Comparison of ENCODE assay signal across 24 cellular contexts in genomic region chr2:16738361-16739225, GRCh38.
A peak's percentile ranks its signal among the peaks of the same experiment; 100 is the strongest.
DNase-seq lines count a peak whose midpoint lies in the region; ATAC-seq and TF ChIP-seq lines count a peak whose summit lies in the region.
"Had no signal": no experiment of that assay in that cellular context is flagged by ENCODE, and none has a peak within 500 bp of the region (broad histone marks: within the 10 kb centered on the region; RNA-seq: fewer than 3 reads in every experiment).

No MANE protein-coding gene starts in this region.

- H3K79me2 ChIP-seq in PC-9 (ENCODE audit: low read depth) = no peaks in the 10 kb centered on the region
- H3K79me2 ChIP-seq in mammary epithelial cell (ENCODE audit: insufficient read depth, low read length) = no peaks in the 10 kb centered on the region

- ATAC-seq in foreskin keratinocyte = peak; percentile 26
- no peak for ATAC-seq in natural killer cell treated with Interleukin-12 subunit alpha and Interleukin-12 subunit beta and Interleukin-15 and Interleukin-18, amount 100 ng/mL, for 72 hours
- no peak for ATAC-seq in GM21717 (IDR thresholded peaks at IDR 0.05; ENCODE audit: unreplicated experiment)
- ATAC-seq: A549, PC-3 had no signal

- peak in 1 of 2 experiments; percentile 80 for DNase-seq in PC-9
- DNase-seq in mammary epithelial cell = peak; percentile 34
- no peak for DNase-seq in foreskin keratinocyte
- no peak for DNase-seq in natural killer cell treated with Interleukin-12 subunit alpha and Interleukin-12 subunit beta and Interleukin-15 and Interleukin-18, amount 100 ng/mL, for 72 hours (ENCODE audit: low spot score)
- DNase-seq in COLO668 (lab: John Stamatoyannopoulos, UW; ENCODE audit: unreplicated experiment) = no peak
- DNase-seq in A172 (ENCODE audit: low spot score) = no peak
- DNase-seq: AML-193; Caco-2; CD4-positive, alpha-beta memory T cell; GM23248; H7; KG1; NCI-H1092 treated with DMSO at 0.1 percent for 48 hours; NCI-H1436 treated with DMSO at 0.1 percent for 48 hours; NCI-H1930; NCI-H2107; NCI-H524; NCI-H774; PC-3; SHP77 had no signal

- H3K36me3 Mint-ChIP-seq in natural killer cell treated with Interleukin-12 subunit alpha and Interleukin-12 subunit beta and Interleukin-15 and Interleukin-18, amount 100 ng/mL, for 72 hours = no peaks in the 10 kb centered on the region
- H3K36me3 Mint-ChIP-seq: CD4-positive, alpha-beta memory T cell had no signal

- in situ Hi-C loops in mammary epithelial cell (cut with MboI; ENCODE audit: low sequenced_read_pairs in 2 of 2) = no loop called here

- H3K27me3 Mint-ChIP-seq in natural killer cell treated with Interleukin-12 subunit alpha and Interleukin-12 subunit beta and Interleukin-15 and Interleukin-18, amount 100 ng/mL, for 72 hours = peaks cover 0 to 12% of the 10 kb centered on the region in 2 donors

- intact Hi-C loops in PC-9 (cut with micrococcal nuclease; ENCODE audit: unreplicated experiment) = no loop called here
- intact Hi-C loops in mammary epithelial cell (cut with micrococcal nuclease) = no loop called here

- 31% methylated on average over 6 of the region's 6 CpGs for WGBS in mammary epithelial cell (ENCODE audit: low coverage, missing lambda C conversion rate)

- H3K4me3 ChIP-seq in PC-9 (no peak overlapping the region), mammary epithelial cell (replicated peaks in 1 of 3; ENCODE audit: insufficient read depth in 1 of 3, low read depth in 2 of 3, low read length in 3 of 3) (no peak overlapping the region)
- H3K4me3 ChIP-seq: A549; BLaER1 treated with 17β-estradiol and CSF1 and Interleukin-3, amounts not matched to agents 10 nM and 100 nM; GM23248 had no signal

- H3K9ac ChIP-seq in mammary epithelial cell (ENCODE audit: insufficient read depth, low read length) = no peak overlapping the region
- H3K9ac ChIP-seq: BLaER1 treated with 17β-estradiol and CSF1 and Interleukin-3, amounts not matched to agents 10 nM and 100 nM; GM23248 had no signal

- no peak overlapping the region for H3K27ac Mint-ChIP-seq in natural killer cell treated with Interleukin-12 subunit alpha and Interleukin-12 subunit beta and Interleukin-15 and Interleukin-18, amount 100 ng/mL, for 72 hours
- H3K27ac Mint-ChIP-seq: CD4-positive, alpha-beta memory T cell had no signal

- no peaks in the 10 kb centered on the region for H4K20me1 ChIP-seq in PC-9 (ENCODE audit: insufficient read depth)
- H4K20me1 ChIP-seq in mammary epithelial cell (ENCODE audit: insufficient read depth, low read length) = no peaks in the 10 kb centered on the region
- H4K20me1 ChIP-seq: BLaER1 treated with 17β-estradiol and CSF1 and Interleukin-3, amounts not matched to agents 10 nM and 100 nM had no signal

- dilution Hi-C loops in mammary epithelial cell (cut with HindIII; ENCODE audit: low sequenced_read_pairs) = no loop called here

- H2AFZ ChIP-seq in PC-9 (no peak overlapping the region), mammary epithelial cell (ENCODE audit: low read depth, low read length) (no peak overlapping the region)
- H2AFZ ChIP-seq: GM23248 had no signal

- H3K9me3 Mint-ChIP-seq in natural killer cell treated with Interleukin-12 subunit alpha and Interleukin-12 subunit beta and Interleukin-15 and Interleukin-18, amount 100 ng/mL, for 72 hours = no peaks in the 10 kb centered on the region

- H3F3A ChIP-seq in PC-9 (ENCODE audit: insufficient read depth, low read depth) = peaks cover 15% of the 10 kb centered on the region; the same call in 1 of the 2 replicates

- H3K9me3 ChIP-seq in PC-9 (ENCODE audit: insufficient read depth, low read depth) = no peaks in the 10 kb centered on the region
- no peaks in the 10 kb centered on the region for H3K9me3 ChIP-seq in mammary epithelial cell (replicated peaks; ENCODE audit: insufficient read depth, low read length)
- H3K9me3 ChIP-seq: A549; BLaER1 treated with 17β-estradiol and CSF1 and Interleukin-3, amounts not matched to agents 10 nM and 100 nM; Caco-2 had no signal

- no peaks in the 10 kb centered on the region for H3K9me2 ChIP-seq in PC-9 (ENCODE audit: insufficient read depth)

- POLR2A ChIA-PET in PC-9 (lab: Charles Lee; ENCODE audit: unreplicated experiment) = no interaction called here

- peak overlapping the region; percentile 17; the same call in 1 of the 2 replicates for H3K4me2 ChIP-seq in PC-9
- H3K4me2 ChIP-seq in mammary epithelial cell (ENCODE audit: insufficient read depth, low read depth, low read length) = no peak overlapping the region
- H3K4me2 ChIP-seq: A549; BLaER1 treated with 17β-estradiol and CSF1 and Interleukin-3, amounts not matched to agents 10 nM and 100 nM had no signal

- H3K27me3 ChIP-seq in PC-9 (ENCODE audit: insufficient read depth, low read depth) (no peaks in the 10 kb centered on the region), mammary epithelial cell (ENCODE audit: insufficient read depth, low read length) (no peaks in the 10 kb centered on the region), foreskin keratinocyte (no peaks in the 10 kb centered on the region)
- H3K27me3 ChIP-seq: BLaER1 treated with 17β-estradiol and CSF1 and Interleukin-3, amounts not matched to agents 10 nM and 100 nM had no signal

- H3K36me3 ChIP-seq in PC-9 (ENCODE audit: low read depth) = no peaks in the 10 kb centered on the region
- no peaks in the 10 kb centered on the region for H3K36me3 ChIP-seq in mammary epithelial cell (ENCODE audit: insufficient read depth, low read length)
- H3K36me3 ChIP-seq: BLaER1 treated with 17β-estradiol and CSF1 and Interleukin-3, amounts not matched to agents 10 nM and 100 nM had no signal

- H3K27ac ChIP-seq in C4-2B = peak overlapping the region; percentile 54; the same call in 1 of the 2 replicates
- no peak overlapping the region for H3K27ac ChIP-seq in PC-9
- no peak overlapping the region for H3K27ac ChIP-seq in mammary epithelial cell (ENCODE audit: insufficient read depth, low read depth, low read length)
- H3K27ac ChIP-seq in foreskin keratinocyte = no peak overlapping the region
- H3K27ac ChIP-seq: A549; BLaER1 treated with 17β-estradiol and CSF1 and Interleukin-3, amounts not matched to agents 10 nM and 100 nM; GM23248 had no signal

- CTCF ChIA-PET in PC-9 (lab: Charles Lee) = interaction anchor here (0.8 kb wide), 1 partner anchor 125 kb away, joined by 4 read pairs; no protein-coding TSS in a partner anchor
- CTCF ChIA-PET in mammary epithelial cell (lab: Charles Lee; ENCODE audit: low non-redundant PET) = no interaction called here

- no TSS peak for BruUV-seq in PC-9 (replicated peaks; lab: Mats Ljungman, UMichigan)
- no TSS peak for BruUV-seq in mammary epithelial cell (replicated peaks; lab: Mats Ljungman, UMichigan)

- no peak overlapping the region for H3K4me3 Mint-ChIP-seq in natural killer cell treated with Interleukin-12 subunit alpha and Interleukin-12 subunit beta and Interleukin-15 and Interleukin-18, amount 100 ng/mL, for 72 hours
- H3K4me3 Mint-ChIP-seq: CD4-positive, alpha-beta memory T cell had no signal

- no peaks in the 10 kb centered on the region for H3K4me1 Mint-ChIP-seq in natural killer cell treated with Interleukin-12 subunit alpha and Interleukin-12 subunit beta and Interleukin-15 and Interleukin-18, amount 100 ng/mL, for 72 hours (ENCODE audit: low read depth in 2 of 2)
- H3K4me1 Mint-ChIP-seq: CD4-positive, alpha-beta memory T cell had no signal

- H3K4me1 ChIP-seq in PC-9 (replicated peaks; ENCODE audit: insufficient read depth) (peaks cover 16% of the 10 kb centered on the region), mammary epithelial cell (ENCODE audit: insufficient read depth, low read length) (peaks cover 10% of the 10 kb centered on the region), foreskin keratinocyte (no peaks in the 10 kb centered on the region)
- H3K4me1 ChIP-seq: A549, Caco-2 had no signal

- no peak for TF ChIP-seq CTCF in C4-2B (conservative IDR thresholded peaks at IDR 0.05)
- no peak for TF ChIP-seq CTCF in PC-9 (conservative IDR thresholded peaks at IDR 0.05)
- TF ChIP-seq CTCF in mammary epithelial cell (conservative IDR thresholded peaks at IDR 0.05 in 1 of 2, IDR thresholded peaks at IDR 0.05 in 1 of 2; ENCODE audit: extremely low read depth in 1 of 2, insufficient read depth in 1 of 2, low read depth in 1 of 2, low read length in 2 of 2) = no peak
- no peak for TF ChIP-seq CTCF in foreskin keratinocyte (conservative IDR thresholded peaks at IDR 0.05)
